ENCODE assay signal across 2 cellular contexts in genomic region chr17:21512307-21513011, GRCh38.
TF ChIP-seq lines count a peak whose summit lies in the region.

No MANE protein-coding gene starts in this region.

TF ChIP-seq in SK-N-SH, 30 proteins besides CTCF, POLR2A, EP300 and RAD21 (continued from another document):
- TF ChIP-seq MEF2A (IDR thresholded peaks at IDR 0.05; ENCODE audit: borderline replicate concordance, low read depth) = no peak
- TF ChIP-seq IRF3 (IDR thresholded peaks at IDR 0.05; ENCODE audit: low read depth, low read length) = no peak
- no peak for TF ChIP-seq FOSL2 (IDR thresholded peaks at IDR 0.05; ENCODE audit: borderline replicate concordance, low read depth)
- no peak for TF ChIP-seq YY1 (IDR thresholded peaks at IDR 0.05; ENCODE audit: low read depth)
- TF ChIP-seq JUND (IDR thresholded peaks at IDR 0.05) = no peak
TF ChIP-seq in SK-N-SH: peak in this region for 0.

TF ChIP-seq in SK-N-SH treated with all-trans-retinoic acid at 6 μM for 48 hours, 23 proteins besides CTCF, POLR2A, EP300 and RAD21 (continued from another document):
- TF ChIP-seq TOX (CRISPR knock-in tag; IDR thresholded peaks at IDR 0.05; ENCODE audit: borderline replicate concordance) = no peak
- no peak for TF ChIP-seq TSHZ2 (CRISPR knock-in tag; IDR thresholded peaks at IDR 0.05)
- no peak for TF ChIP-seq SNAI2 (CRISPR knock-in tag; IDR thresholded peaks at IDR 0.05)
- TF ChIP-seq ARNTL (CRISPR knock-in tag; IDR thresholded peaks at IDR 0.05; ENCODE audit: borderline replicate concordance, low read depth) = no peak
- TF ChIP-seq ZC3H10 (CRISPR knock-in tag; IDR thresholded peaks at IDR 0.05) = no peak
- no peak for TF ChIP-seq ISL1 (CRISPR knock-in tag; IDR thresholded peaks at IDR 0.05)
- no peak for TF ChIP-seq ZFP3 (CRISPR knock-in tag; IDR thresholded peaks at IDR 0.05)
- no peak for TF ChIP-seq BACH2 (CRISPR knock-in tag; IDR thresholded peaks at IDR 0.05; ENCODE audit: borderline replicate concordance)
- no peak for TF ChIP-seq POU6F1 (CRISPR knock-in tag; IDR thresholded peaks at IDR 0.05; ENCODE audit: borderline replicate concordance, low read depth)
- no peak for TF ChIP-seq ZNF8 (CRISPR knock-in tag; IDR thresholded peaks at IDR 0.05)
- no peak for TF ChIP-seq CSDC2 (CRISPR knock-in tag; IDR thresholded peaks at IDR 0.05)
